Comparison of ENCODE assay signal across 17 cellular contexts in the genomic region with DNA sequence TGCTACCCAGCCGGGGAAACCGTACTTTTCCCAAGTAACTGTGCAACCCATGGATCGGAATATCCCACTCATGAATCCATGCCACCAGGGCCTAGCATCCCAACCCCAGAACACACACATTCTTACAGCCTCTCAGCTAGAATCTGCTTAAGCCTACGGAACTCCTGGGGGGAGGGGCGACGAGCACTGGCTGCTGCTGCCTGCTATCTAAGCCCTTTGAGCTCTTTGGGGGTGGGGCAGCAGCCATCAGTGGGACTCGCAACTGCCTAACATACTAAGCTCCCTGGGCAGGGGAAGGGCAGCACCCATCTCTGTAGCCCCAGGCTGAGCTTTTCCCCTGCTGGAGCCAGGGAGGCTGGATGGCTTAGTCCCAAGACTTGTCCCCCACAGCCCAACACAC. TPM values are rescaled to one million over a fixed set of nuclear protein-coding genes. Genes with fewer than 3 reads are reported as not detected.
A peak's percentile ranks its signal among the peaks of the same experiment; 100 is the strongest.
DNase-seq lines count a peak whose midpoint lies in the region; ATAC-seq, FAIRE-seq and TF ChIP-seq lines count a peak whose summit lies in the region.
"Had no signal": no experiment of that assay in that cellular context is flagged by ENCODE, and none has a peak within 500 bp of the region (broad histone marks: within the 10 kb centered on the region; RNA-seq: fewer than 3 reads in every experiment).

No MANE protein-coding gene starts in this region.

- no peaks in the 10 kb centered on the region for H3K27me3 ChIP-seq in astrocyte (ENCODE audit: insufficient read depth, low read length)
- peaks cover 3% of the 10 kb centered on the region for H3K27me3 ChIP-seq in osteoblast (ENCODE audit: insufficient read depth, low read length)

- H3K27ac ChIP-seq in astrocyte (ENCODE audit: low read depth, low read length) (no peak overlapping the region), osteoblast (ENCODE audit: low read depth, low read length) (no peak overlapping the region)

- no peaks in the 10 kb centered on the region for H4K20me1 ChIP-seq in astrocyte (ENCODE audit: insufficient read depth, low read length)
- no peaks in the 10 kb centered on the region for H4K20me1 ChIP-seq in osteoblast (ENCODE audit: insufficient read depth, low read length)

- no peak for ATAC-seq in HG02885 (IDR thresholded peaks at IDR 0.05; ENCODE audit: poor library complexity, unreplicated experiment)

- no peaks in the 10 kb centered on the region for H3K79me2 ChIP-seq in astrocyte (ENCODE audit: insufficient read depth, low read length)
- H3K79me2 ChIP-seq in osteoblast (ENCODE audit: insufficient read depth, low read length), result no peaks in the 10 kb centered on the region

- H3K27me3 Mint-ChIP-seq in astrocyte (ENCODE audit: low read depth, unreplicated experiment) (no peaks in the 10 kb centered on the region), mesothelial cell of epicardium (ENCODE audit: low read depth) (no peaks in the 10 kb centered on the region)
- H3K27me3 Mint-ChIP-seq: B cell; CD4-positive, alpha-beta T cell had no signal

- peak; percentile 9 for FAIRE-seq in astrocyte (lab: Jason Lieb, UNC)
- FAIRE-seq: A204.1, GM12891, H54 had no signal

- H2AFZ ChIP-seq in astrocyte (ENCODE audit: low read depth, low read length) (no peak overlapping the region), osteoblast (ENCODE audit: low read length) (no peak overlapping the region)

- H3K4me2 ChIP-seq in astrocyte (ENCODE audit: low read length), result no peak overlapping the region
- H3K4me2 ChIP-seq in osteoblast (ENCODE audit: insufficient read depth, low read length), result no peak overlapping the region

- H3K4me3 ChIP-seq in astrocyte (ENCODE audit: insufficient read depth, low read depth, low read length) (no peak overlapping the region), osteoblast (ENCODE audit: insufficient read depth, low read length) (no peak overlapping the region)

- H3K9me3 Mint-ChIP-seq in astrocyte (ENCODE audit: unreplicated experiment) (no peaks in the 10 kb centered on the region), mesothelial cell of epicardium (peaks cover 65% of the 10 kb centered on the region)
- H3K9me3 Mint-ChIP-seq: CD4-positive, alpha-beta T cell had no signal

- no peak for TF ChIP-seq CTCF in astrocyte (IDR thresholded peaks at IDR 0.05; ENCODE audit: insufficient read depth, low read depth, low read length)
- no peak for TF ChIP-seq CTCF in osteoblast (IDR thresholded peaks at IDR 0.05; ENCODE audit: extremely low read depth, low read depth, low read length)
- no peak for TF ChIP-seq CTCF in mesothelial cell of epicardium (IDR thresholded peaks at IDR 0.05; ENCODE audit: unreplicated experiment)

- H3K36me3 ChIP-seq in astrocyte (ENCODE audit: insufficient read depth, low read length) (no peaks in the 10 kb centered on the region), osteoblast (ENCODE audit: insufficient read depth, low read length) (no peaks in the 10 kb centered on the region)

- no peaks in the 10 kb centered on the region for H3K4me1 Mint-ChIP-seq in astrocyte (ENCODE audit: low read depth, unreplicated experiment)
- no peaks in the 10 kb centered on the region for H3K4me1 Mint-ChIP-seq in mesothelial cell of epicardium
- H3K4me1 Mint-ChIP-seq: B cell had no signal

- H3K9me3 ChIP-seq in astrocyte (ENCODE audit: insufficient read depth, low read depth, low read length) (no peaks in the 10 kb centered on the region), osteoblast (ENCODE audit: low read depth, low read length) (no peaks in the 10 kb centered on the region)

- DNase-seq in NCI-H82 (lab: John Stamatoyannopoulos, UW) (peak; percentile 70), astrocyte (ENCODE audit: low read depth) (no peak), iPS DF 19.7 (ENCODE audit: low read depth, low spot score) (peak; percentile 17), osteoblast (ENCODE audit: insufficient read length, low spot score, missing footprints) (peak; percentile 11), hepatic stellate cell (ENCODE audit: low spot score) (no peak), NOMO-1 treated with DMSO at 0.1 percent for 48 hours (lab: John Stamatoyannopoulos, UW; ENCODE audit: unreplicated experiment) (no peak), mesothelial cell of epicardium (ENCODE audit: low spot score in 2 of 2, unreplicated experiment in 2 of 2) (no peak)
- DNase-seq: C1 segment of cervical spinal cord; Calu3; CD4-positive, alpha-beta T cell; DMS 273 treated with DMSO at 0.1 percent for 48 hours had no signal

- H3K4me3 Mint-ChIP-seq in astrocyte (ENCODE audit: unreplicated experiment) (no peak overlapping the region), mesothelial cell of epicardium (no peak overlapping the region)
- H3K4me3 Mint-ChIP-seq: B cell; CD4-positive, alpha-beta T cell had no signal

- H3K27ac Mint-ChIP-seq in astrocyte (ENCODE audit: unreplicated experiment) (no peak overlapping the region), mesothelial cell of epicardium (no peak overlapping the region)
- H3K27ac Mint-ChIP-seq: B cell; CD4-positive, alpha-beta T cell had no signal

- no peak overlapping the region for H3K9ac ChIP-seq in astrocyte (ENCODE audit: low read length)

- H3K4me1 ChIP-seq in astrocyte (ENCODE audit: insufficient read depth, low read length), result no peaks in the 10 kb centered on the region
- H3K4me1 ChIP-seq in osteoblast (ENCODE audit: insufficient read depth, low read length), result no peaks in the 10 kb centered on the region

- H3K36me3 Mint-ChIP-seq in astrocyte (ENCODE audit: low read depth, unreplicated experiment) (no peaks in the 10 kb centered on the region), mesothelial cell of epicardium (no peaks in the 10 kb centered on the region)

RNA-seq across cellular contexts. Expression of gene NUDT10, which starts 28.6 kb away (rescaled TPM):
- total RNA-seq in astrocyte (5.6 and 6.6 TPM in 2 replicates), osteoblast (2.5 and 2.7 TPM in 2 replicates), mesothelial cell of epicardium (5.7 to 5.9 TPM (median 5.8 TPM) in 3 replicates)
- total RNA-seq: Calu3; CD4-positive, alpha-beta T cell; G401 had no signal

Comparison
In these comparisons a context has a peak if more than half of its experiments do, and no peak if none do; other contexts are left out.
1. DNase-seq: peak in NCI-H82 (single experiment), iPS DF 19.7 (single experiment) and osteoblast (single experiment); none in astrocyte (single experiment), hepatic stellate cell (single experiment), NOMO-1 treated with DMSO at 0.1 percent for 48 hours (single experiment) and mesothelial cell of epicardium (0 of 2).